ENCODE assay signal across 21 cellular contexts in the genomic region with DNA sequence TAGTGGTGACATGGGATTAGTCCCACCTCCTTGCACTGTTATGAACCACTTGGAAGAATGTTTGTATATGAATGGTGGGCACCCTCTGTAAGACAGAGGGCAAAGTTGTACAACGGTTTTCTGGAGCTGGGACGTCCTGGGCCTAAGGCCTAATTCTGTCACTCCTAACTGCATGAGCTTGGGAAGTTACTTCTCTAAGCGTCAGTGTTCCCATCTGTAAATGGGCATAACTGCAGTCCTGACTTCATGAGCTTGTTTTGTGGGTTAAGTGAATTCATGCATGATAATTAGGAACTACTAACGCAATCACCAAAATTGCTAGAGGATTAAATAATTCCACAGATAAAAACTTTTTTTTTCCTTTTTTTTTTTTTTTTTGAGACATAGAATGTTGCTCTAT. TPM values are rescaled to one million over a fixed set of nuclear protein-coding genes. Genes with fewer than 3 reads are reported as not detected.
DNase-seq lines count a peak whose midpoint lies in the region; ATAC-seq, FAIRE-seq and TF ChIP-seq lines count a peak whose summit lies in the region.
"Had no signal": no experiment of that assay in that cellular context is flagged by ENCODE, and none has a peak within 500 bp of the region (broad histone marks: within the 10 kb centered on the region; RNA-seq: fewer than 3 reads in every experiment).

No MANE protein-coding gene starts in this region.

- no peak overlapping the region for H2AFZ ChIP-seq in H1 (ENCODE audit: low read length)

- no peak overlapping the region for H4K5ac ChIP-seq in H1 (ENCODE audit: insufficient read length, low read depth, low read length)

- intact Hi-C loops in gastrocnemius medialis (cut with DNase I; ENCODE audit: low total_unique reads) (no loop called here), A673 (cut with micrococcal nuclease; ENCODE audit: unreplicated experiment) (no loop called here)

- no peak overlapping the region for H4K91ac ChIP-seq in H1 (replicated peaks; ENCODE audit: insufficient read length, low read length)

- H3K4me1 Mint-ChIP-seq in CD8-positive, alpha-beta memory T cell: peaks cover 11 to 14% (median 11%) of the 10 kb centered on the region in 3 donors
- H3K4me1 Mint-ChIP-seq in nephron: peaks cover 55% of the 10 kb centered on the region

- in situ Hi-C loops in gastrocnemius medialis (cut with MboI; ENCODE audit: low sequenced_read_pairs in 4 of 4): no loop called here

- CTCF ChIA-PET in CD8-positive, alpha-beta memory T cell (lab: Charles Lee): interaction anchor here (1.4 kb wide), 1 partner anchor 12 kb away, joined by 3 read pairs; no protein-coding TSS in a partner anchor
- CTCF ChIA-PET in H1 (lab: Charles Lee; ENCODE audit: partially characterized antibody): interaction anchor here (0.7 to 10.8 kb wide), 2 partner anchors 26 to 293 kb away, joined by 3 to 110 read pairs; no protein-coding TSS in a partner anchor
- CTCF ChIA-PET in A673 (lab: Charles Lee): interaction anchor here (0.7 kb wide), 1 partner anchor 27 kb away, joined by 3 read pairs; no protein-coding TSS in a partner anchor

- H3K4ac ChIP-seq in H1 (replicated peaks; ENCODE audit: insufficient read length, low read depth, low read length): no peak overlapping the region

- TF ChIP-seq CTCF in H1 (IDR thresholded peaks at IDR 0.05; ENCODE audit: control extremely low read depth in 1 of 3, insufficient read depth in 1 of 3, low read depth in 1 of 3, low read length in 3 of 3): no peak
- no peak for TF ChIP-seq CTCF in nephron (IDR thresholded peaks at IDR 0.05; ENCODE audit: unreplicated experiment in 3 of 3)
- no peak for TF ChIP-seq CTCF in gastrocnemius medialis (IDR thresholded peaks at IDR 0.05 in 4 of 5, conservative IDR thresholded peaks at IDR 0.05 in 1 of 5)
- no peak for TF ChIP-seq CTCF in A673 (conservative IDR thresholded peaks at IDR 0.05; ENCODE audit: low read depth, low read length)

- peaks cover 32% of the 10 kb centered on the region for H3K79me1 ChIP-seq in H1 (ENCODE audit: low read depth, low read length)

- no peak for TF ChIP-seq EP300 in H1 (IDR thresholded peaks at IDR 0.05; ENCODE audit: borderline replicate concordance in 1 of 2, low read depth in 2 of 2, low read length in 2 of 2)

- H2BK12ac ChIP-seq in H1 (ENCODE audit: low read depth, low read length): no peak overlapping the region

- no peak overlapping the region for H3K56ac ChIP-seq in H1 (replicated peaks; ENCODE audit: insufficient read length, low read depth, low read length)

- no peak for ATAC-seq in gastrocnemius medialis
- ATAC-seq: heart left ventricle had no signal

- no peak overlapping the region for H3K27ac ChIP-seq in CD8-positive, alpha-beta memory T cell (ENCODE audit: low read depth, low read length)
- H3K27ac ChIP-seq in HUES64 (ENCODE audit: low read depth, low read length) (no peak overlapping the region), H1 (ENCODE audit: low read depth, low read length) (no peak overlapping the region), gastrocnemius medialis (no peak overlapping the region), A673 (ENCODE audit: low read depth, low read length, poor library complexity, severe bottlenecking) (no peak overlapping the region)

- no peaks in the 10 kb centered on the region for H3K9me3 ChIP-seq in CD8-positive, alpha-beta memory T cell (ENCODE audit: low read length)
- no peaks in the 10 kb centered on the region for H3K9me3 ChIP-seq in HUES64 (ENCODE audit: insufficient read depth, low read depth, low read length)
- H3K9me3 ChIP-seq in H1 (ENCODE audit: insufficient read depth in 2 of 2, low read depth in 1 of 2, low read length in 1 of 2): no peaks in the 10 kb centered on the region
- H3K9me3 ChIP-seq in gastrocnemius medialis: no peaks in the 10 kb centered on the region
- no peaks in the 10 kb centered on the region for H3K9me3 ChIP-seq in A673 (ENCODE audit: low read depth, low read length, poor library complexity, severe bottlenecking)
- H3K9me3 ChIP-seq: heart left ventricle, left ventricle myocardium inferior had no signal

- H3K27ac Mint-ChIP-seq in CD8-positive, alpha-beta memory T cell: peak overlapping the region in 2 of 8 donors; percentile 94 to 95
- no peak overlapping the region for H3K27ac Mint-ChIP-seq in nephron
- H3K27ac Mint-ChIP-seq: activated T-helper 2 cell treated with anti-CD3 and anti-CD28 coated beads, Interferon-gamma antibody, Interleukin-2, Interleukin-4, amounts not matched to agents 10 μg/mL and 5 μg/mL and 100 μg/mL, durations not matched to agents 14 hours and 24 hours and 36 hours; dendritic cell treated with granulocyte-macrophage colony-stimulating factor and Interleukin-4, amounts not matched to agents 40 ng/mL and 50 ng/mL, for 4 days had no signal

- peaks cover 15% of the 10 kb centered on the region for H3K4me1 ChIP-seq in CD8-positive, alpha-beta memory T cell (ENCODE audit: insufficient read depth, low read length)
- H3K4me1 ChIP-seq in HUES64 (ENCODE audit: insufficient read depth, low read length) (peaks cover 8% of the 10 kb centered on the region; the same call in 1 of the 2 replicates), H1 (replicated peaks in 1 of 4; ENCODE audit: control insufficient read depth in 3 of 4, insufficient read depth in 4 of 4, low read length in 3 of 4) (peaks cover 0 to 8% (median 4%) of the 10 kb centered on the region in 4 experiments; a peak in 5 of 7 replicates), gastrocnemius medialis (peaks cover 23 to 30% of the 10 kb centered on the region in 2 donors), A673 (ENCODE audit: insufficient read depth, low read length, poor library complexity, severe bottlenecking) (peaks cover 5% of the 10 kb centered on the region)

- no peak overlapping the region for H2BK15ac ChIP-seq in H1 (ENCODE audit: low read length)

- peaks cover 12 to 63% of the 10 kb centered on the region in 2 experiments for H3K79me2 ChIP-seq in H1 (ENCODE audit: control insufficient read depth in 1 of 2, insufficient read depth in 2 of 2, low read length in 2 of 2)

- H3K27me3 ChIP-seq in CD8-positive, alpha-beta memory T cell (ENCODE audit: insufficient read depth, low read length, poor library complexity, severe bottlenecking): peaks cover 5% of the 10 kb centered on the region
- H3K27me3 ChIP-seq in HUES64 (ENCODE audit: insufficient read depth, low read length) (no peaks in the 10 kb centered on the region), H1 (replicated peaks in 1 of 4; ENCODE audit: control insufficient read depth in 3 of 4, extremely low read depth in 1 of 4, insufficient read depth in 3 of 4, low read length in 3 of 4) (no peaks in the 10 kb centered on the region), gastrocnemius medialis (peaks cover 0 to 21% (median 19%) of the 10 kb centered on the region in 3 donors), A673 (replicated peaks; ENCODE audit: insufficient read depth, low read depth, low read length, poor library complexity) (no peaks in the 10 kb centered on the region)

- H2BK5ac ChIP-seq in H1 (ENCODE audit: low read depth, low read length): no peak overlapping the region

- H3K4me3 Mint-ChIP-seq in CD8-positive, alpha-beta memory T cell: peak overlapping the region in 4 of 7 donors; percentile 29 to 90 (median 64)
- peak overlapping the region; percentile 95 to 97 (median 95) for H3K4me3 Mint-ChIP-seq in nephron
- H3K4me3 Mint-ChIP-seq: dendritic cell treated with granulocyte-macrophage colony-stimulating factor and Interleukin-4, amounts not matched to agents 40 ng/mL and 50 ng/mL, for 4 days had no signal

- no peak overlapping the region for H3K9ac ChIP-seq in HUES64 (ENCODE audit: low read depth, low read length)
- H3K9ac ChIP-seq in H1 (replicated peaks in 1 of 4; ENCODE audit: extremely low read depth in 1 of 4, low read depth in 3 of 4, low read length in 3 of 4): no peak overlapping the region

- H3K18ac ChIP-seq in H1 (ENCODE audit: extremely low read depth, low read length): no peak overlapping the region

- DNase-seq in CD8-positive, alpha-beta memory T cell: no peak
- DNase-seq in H1 (ENCODE audit: low read depth in 1 of 2, low spot score in 2 of 2) (no peak), dermis blood vessel endothelial cell (no peak), gastrocnemius medialis (no peak), cerebellar cortex (ENCODE audit: low spot score) (no peak), A673 (ENCODE audit: low spot score) (no peak)
- DNase-seq: activated CD4-positive, alpha-beta T cell treated with anti-CD3 and anti-CD28 coated beads, Interleukin-2, amount 50 U/mL, for 1 hour; CD4-positive, CD25-positive, alpha-beta regulatory T cell; DMS79; heart left ventricle; left ventricle myocardium inferior; NCI-H1694 treated with DMSO at 0.1 percent for 48 hours; NCI-H226; SHP77 treated with DMSO at 0.1 percent for 48 hours; stimulated activated CD4-positive, alpha-beta T cell treated with anti-CD3 and anti-CD28 coated beads, Interleukin-4, amount 100 ng/mL, for 24 hours; stimulated activated naive CD4-positive, alpha-beta T cell treated with Interleukin-2 at 50 U/mL for 16 hours had no signal

- H3K14ac ChIP-seq in H1 (ENCODE audit: insufficient read length): no peak overlapping the region

- no TSS peak for BruUV-seq in A673 (replicated peaks; lab: Mats Ljungman, UMichigan)

- peaks cover 2% of the 10 kb centered on the region; the same call in 1 of the 2 replicates for H3K23me2 ChIP-seq in H1 (ENCODE audit: low read depth, low read length)

- no peaks in the 10 kb centered on the region for H3K36me3 ChIP-seq in CD8-positive, alpha-beta memory T cell (ENCODE audit: insufficient read depth, low read length)
- no peaks in the 10 kb centered on the region for H3K36me3 ChIP-seq in HUES64 (ENCODE audit: insufficient read depth, low read length)
- H3K36me3 ChIP-seq in H1 (ENCODE audit: control insufficient read depth in 2 of 4, insufficient read depth in 4 of 4, low read length in 3 of 4): no peaks in the 10 kb centered on the region
- no peaks in the 10 kb centered on the region for H3K36me3 ChIP-seq in gastrocnemius medialis
- H3K36me3 ChIP-seq in A673 (ENCODE audit: insufficient read depth, low read length, poor library complexity, severe bottlenecking): no peaks in the 10 kb centered on the region
- H3K36me3 ChIP-seq: heart left ventricle, left ventricle myocardium inferior had no signal

- H3K9me3 Mint-ChIP-seq in CD8-positive, alpha-beta memory T cell: no peaks in the 10 kb centered on the region
- no peaks in the 10 kb centered on the region for H3K9me3 Mint-ChIP-seq in nephron
- H3K9me3 Mint-ChIP-seq: activated T-helper 2 cell treated with anti-CD3 and anti-CD28 coated beads, Interferon-gamma antibody, Interleukin-2, Interleukin-4, amounts not matched to agents 10 μg/mL and 5 μg/mL and 100 μg/mL, durations not matched to agents 14 hours and 24 hours and 36 hours; dendritic cell treated with granulocyte-macrophage colony-stimulating factor and Interleukin-4, amounts not matched to agents 40 ng/mL and 50 ng/mL, for 4 days had no signal

- POLR2A ChIA-PET in CD8-positive, alpha-beta memory T cell (lab: Charles Lee): interaction anchor here (0.7 kb wide), 1 partner anchor 11 kb away, joined by 3 read pairs; no protein-coding TSS in a partner anchor
- POLR2A ChIA-PET in H1 (lab: Charles Lee; ENCODE audit: partially characterized antibody) (interaction anchor here (0.6 to 2.7 kb wide), 10 partner anchors 8 to 1344 kb away, joined by 3 to 24 read pairs (median 4); no protein-coding TSS in a partner anchor), A673 (lab: Charles Lee; ENCODE audit: low non-redundant PET) (no interaction called here)

- no peak for TF ChIP-seq RAD21 in H1 (IDR thresholded peaks at IDR 0.05 in 1 of 2, conservative IDR thresholded peaks at IDR 0.05 in 1 of 2; ENCODE audit: low read depth in 2 of 2, low read length in 2 of 2)

- H4K20me1 ChIP-seq in H1 (replicated peaks in 1 of 2; ENCODE audit: control insufficient read depth in 1 of 2, insufficient read depth in 2 of 2, low read length in 2 of 2): peaks cover 22 to 32% of the 10 kb centered on the region in 2 experiments

- peaks cover 0 to 4% (median 0%) of the 10 kb centered on the region in 3 donors for H3K36me3 Mint-ChIP-seq in CD8-positive, alpha-beta memory T cell
- peaks cover 8% of the 10 kb centered on the region for H3K36me3 Mint-ChIP-seq in nephron (ENCODE audit: low read depth)

- FAIRE-seq in H1 (lab: Jason Lieb, UNC): no peak
- FAIRE-seq: endothelial cell of umbilical vein had no signal

- H3K4me2 ChIP-seq in H1 (ENCODE audit: insufficient read depth in 1 of 2, low read depth in 2 of 2, low read length in 2 of 2): peak overlapping the region in 1 of 2 experiments; percentile 68; a peak in 1 of 4 replicates

- no peak overlapping the region for H2BK120ac ChIP-seq in H1 (replicated peaks; ENCODE audit: low read depth, low read length)

- TF ChIP-seq POLR2A in H1 (IDR thresholded peaks at IDR 0.05; ENCODE audit: control extremely low read depth in 1 of 2, low read depth in 2 of 2, low read length in 2 of 2): no peak
- no peak for TF ChIP-seq POLR2A in gastrocnemius medialis (IDR thresholded peaks at IDR 0.05)

- H3K23ac ChIP-seq in H1 (ENCODE audit: insufficient read length): no peak overlapping the region

- peaks cover 10 to 20% of the 10 kb centered on the region in 2 donors for H3K27me3 Mint-ChIP-seq in CD8-positive, alpha-beta memory T cell
- no peaks in the 10 kb centered on the region for H3K27me3 Mint-ChIP-seq in nephron (ENCODE audit: low read depth)

- no peak overlapping the region for H2AK5ac ChIP-seq in H1 (ENCODE audit: low read depth, low read length)

- 86% methylated on average over 3 of the region's 4 CpGs for WGBS in HUES64
- 87% methylated on average over 4 of the region's 4 CpGs; no CpG with 5 or more reads in 1 of the 2 experiments for whole genome bisulfite sequencing in H1 (ENCODE audit: extremely low coverage in 1 of 2, insufficient coverage in 1 of 2, insufficient read length in 1 of 2, insufficient replicate concordance in 2 of 2, low coverage in 1 of 2, low lambda C conversion rate in 2 of 2, missing lambda C conversion rate in 1 of 2), 2 experiments

- no peak overlapping the region for H2BK20ac ChIP-seq in H1 (ENCODE audit: low read length)

- no peak overlapping the region for H4K8ac ChIP-seq in H1 (ENCODE audit: extremely low read depth, insufficient read depth, low read length)

- H3K4me3 ChIP-seq in CD8-positive, alpha-beta memory T cell (ENCODE audit: low read length): no peak overlapping the region
- H3K4me3 ChIP-seq in HUES64 (ENCODE audit: low read length) (0 out of 2 replicates have a peak overlapping the region, but pooled peaks have one; percentile 87), H1 (ENCODE audit: extremely low read depth in 1 of 4, insufficient read depth in 2 of 4, low read depth in 3 of 4, low read length in 4 of 4) (no peak overlapping the region), gastrocnemius medialis (no peak overlapping the region), A673 (ENCODE audit: low read depth, low read length, poor library complexity, severe bottlenecking) (no peak overlapping the region)

RNA-seq across cellular contexts. Expression of gene TBC1D16, which starts 1.8 kb away (rescaled TPM):
- 1 to 10 TPM; 3.5 to 4.3 TPM for total RNA-seq in CD8-positive, alpha-beta memory T cell
- polyA plus RNA-seq in CD8-positive, alpha-beta memory T cell: 0.33 TPM
- polyA plus RNA-seq in HUES64 (2013, experiment 1 of 2): 40.4 TPM
- 44.6 TPM for polyA plus RNA-seq in HUES64 (2013, experiment 2 of 2)
- total RNA-seq in H1 (2021; fragmentation: NEBNext Ultra II Directional; extraction: Animal tissue kit (Norgen Biotek cat#: 25700)): 109 and 111 TPM in 2 replicates
- polyA plus RNA-seq in H1 (2011; rRNA removed): 21.1 and 29.7 TPM in 2 replicates
- 28.8 TPM for polyA plus RNA-seq in H1 (2011; cell fraction: cytosol; rRNA removed)
- polyA plus RNA-seq in H1 (2011; cell fraction: nucleus; rRNA removed): 47.7 TPM
- 46.6 to 63.2 TPM (median 51.9 TPM) in 4 replicates for polyA plus RNA-seq in H1 (2012, experiment 1 of 2)
- polyA plus RNA-seq in H1 (2012, experiment 2 of 2): 41.5 TPM
- 32.7 TPM for polyA plus RNA-seq in H1 (2013, experiment 1 of 2)
- 34.5 TPM for polyA plus RNA-seq in H1 (2013, experiment 2 of 2)
- polyA minus RNA-seq in H1 (2011; rRNA and poly(A)+ RNA removed): 64.0 and 65.1 TPM in 2 replicates
- 50.4 TPM for polyA minus RNA-seq in H1 (2011; cell fraction: cytosol; rRNA and poly(A)+ RNA removed)
- polyA minus RNA-seq in H1 (2011; cell fraction: nucleus; rRNA and poly(A)+ RNA removed): 44.3 TPM
- total RNA-seq in dermis blood vessel endothelial cell: 44.9 and 61.8 TPM in 2 replicates
- 1 to 10 TPM; 5.8 to 8.1 (median 7.0) TPM for total RNA-seq in gastrocnemius medialis
- total RNA-seq in A673 (2021): 49.1 and 54.7 TPM in 2 replicates

RNA-seq across cellular contexts. Expression of gene CCDC40, which starts 2.6 kb away (rescaled TPM):
- total RNA-seq in CD8-positive, alpha-beta memory T cell: 1 to 10 TPM; 3.6 to 4.3 TPM
- polyA plus RNA-seq in CD8-positive, alpha-beta memory T cell: not detected
- 5.9 TPM for polyA plus RNA-seq in HUES64 (2013, experiment 1 of 2)
- 6.0 TPM for polyA plus RNA-seq in HUES64 (2013, experiment 2 of 2)
- 11.5 and 11.6 TPM in 2 replicates for total RNA-seq in H1 (2021; fragmentation: NEBNext Ultra II Directional; extraction: Animal tissue kit (Norgen Biotek cat#: 25700))
- polyA plus RNA-seq in H1 (2011; rRNA removed): 4.1 and 4.8 TPM in 2 replicates
- 6.4 TPM for polyA plus RNA-seq in H1 (2011; cell fraction: cytosol; rRNA removed)
- polyA plus RNA-seq in H1 (2011; cell fraction: nucleus; rRNA removed): 11.8 TPM
- polyA plus RNA-seq in H1 (2012, experiment 1 of 2): 8.1 to 15.2 TPM (median 9.5 TPM) in 4 replicates
- 3.3 TPM for polyA plus RNA-seq in H1 (2012, experiment 2 of 2)
- polyA plus RNA-seq in H1 (2013, experiment 1 of 2): 3.0 TPM
- polyA plus RNA-seq in H1 (2013, experiment 2 of 2): 2.9 TPM
- 3.7 and 4.0 TPM in 2 replicates for polyA minus RNA-seq in H1 (2011; rRNA and poly(A)+ RNA removed)
- 8.0 TPM for polyA minus RNA-seq in H1 (2011; cell fraction: cytosol; rRNA and poly(A)+ RNA removed)
- 3.8 TPM for polyA minus RNA-seq in H1 (2011; cell fraction: nucleus; rRNA and poly(A)+ RNA removed)
- 1.4 and 2.2 TPM in 2 replicates for total RNA-seq in dermis blood vessel endothelial cell
- 1 to 10 TPM in 2 of 4 donors, under 1 TPM in 2; 0.18 to 2.1 (median 1.1) TPM for total RNA-seq in gastrocnemius medialis
- 3.5 and 6.4 TPM in 2 replicates for total RNA-seq in A673 (2021)
- total RNA-seq: activated T-helper 2 cell treated with anti-CD3 and anti-CD28 coated beads, Interferon-gamma antibody, Interleukin-2, Interleukin-4, amounts not matched to agents 10 μg/mL and 5 μg/mL and 100 μg/mL, durations not matched to agents 14 hours and 24 hours and 36 hours had no signal
- polyA plus RNA-seq: CD4-positive, CD25-positive, alpha-beta regulatory T cell had no signal
